In the genomic region with DNA sequence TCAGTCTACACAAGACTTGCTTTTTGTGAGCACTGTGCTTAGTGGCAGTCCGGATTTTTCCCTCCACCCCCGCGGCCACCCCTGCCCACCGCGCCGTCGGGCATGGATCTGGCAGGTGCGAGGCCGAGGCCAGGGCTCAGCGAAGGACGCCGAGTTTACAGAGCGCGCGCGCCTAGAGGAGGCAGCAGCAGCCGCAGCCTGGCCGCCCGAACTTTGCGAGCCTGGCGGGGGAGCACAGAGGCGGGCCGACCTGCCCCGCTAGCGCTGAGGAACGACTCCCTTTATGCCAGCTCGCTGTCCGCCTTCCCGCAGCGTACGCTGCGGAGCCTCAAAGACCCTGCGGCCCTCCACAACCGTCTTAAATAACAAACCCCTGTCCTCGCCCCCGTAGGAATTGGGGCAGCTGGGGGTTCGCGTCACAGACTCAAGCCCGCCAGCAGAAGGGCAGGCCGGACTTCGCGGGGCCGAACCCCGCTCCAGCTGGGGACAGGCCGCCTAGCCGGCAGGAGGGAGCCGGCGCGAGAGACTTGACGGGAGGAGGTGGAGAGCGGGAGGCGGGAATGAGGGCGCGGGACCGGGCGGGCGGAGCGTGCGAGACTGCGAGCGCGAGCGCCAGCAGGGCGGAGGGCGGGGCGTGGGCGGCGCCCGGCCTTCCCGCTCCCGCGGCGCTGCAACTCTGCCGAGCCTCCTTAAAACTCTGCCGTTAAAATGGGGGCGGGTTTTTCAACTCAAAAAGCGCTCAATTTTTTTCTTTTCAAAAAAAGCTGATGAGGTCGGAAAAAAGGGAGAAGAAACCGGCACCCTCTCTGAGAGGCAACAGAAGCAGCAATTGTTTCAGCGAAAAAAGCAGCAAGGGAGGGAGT, we compare ENCODE assay signal across 1 cellular context.
TF ChIP-seq lines count a peak whose summit lies in the region.

No MANE protein-coding gene starts in this region.

TF ChIP-seq in HepG2, 621 proteins besides CTCF, POLR2A, EP300 and RAD21 (continued from another document and continues in another):
- TF ChIP-seq, protein P1, sequence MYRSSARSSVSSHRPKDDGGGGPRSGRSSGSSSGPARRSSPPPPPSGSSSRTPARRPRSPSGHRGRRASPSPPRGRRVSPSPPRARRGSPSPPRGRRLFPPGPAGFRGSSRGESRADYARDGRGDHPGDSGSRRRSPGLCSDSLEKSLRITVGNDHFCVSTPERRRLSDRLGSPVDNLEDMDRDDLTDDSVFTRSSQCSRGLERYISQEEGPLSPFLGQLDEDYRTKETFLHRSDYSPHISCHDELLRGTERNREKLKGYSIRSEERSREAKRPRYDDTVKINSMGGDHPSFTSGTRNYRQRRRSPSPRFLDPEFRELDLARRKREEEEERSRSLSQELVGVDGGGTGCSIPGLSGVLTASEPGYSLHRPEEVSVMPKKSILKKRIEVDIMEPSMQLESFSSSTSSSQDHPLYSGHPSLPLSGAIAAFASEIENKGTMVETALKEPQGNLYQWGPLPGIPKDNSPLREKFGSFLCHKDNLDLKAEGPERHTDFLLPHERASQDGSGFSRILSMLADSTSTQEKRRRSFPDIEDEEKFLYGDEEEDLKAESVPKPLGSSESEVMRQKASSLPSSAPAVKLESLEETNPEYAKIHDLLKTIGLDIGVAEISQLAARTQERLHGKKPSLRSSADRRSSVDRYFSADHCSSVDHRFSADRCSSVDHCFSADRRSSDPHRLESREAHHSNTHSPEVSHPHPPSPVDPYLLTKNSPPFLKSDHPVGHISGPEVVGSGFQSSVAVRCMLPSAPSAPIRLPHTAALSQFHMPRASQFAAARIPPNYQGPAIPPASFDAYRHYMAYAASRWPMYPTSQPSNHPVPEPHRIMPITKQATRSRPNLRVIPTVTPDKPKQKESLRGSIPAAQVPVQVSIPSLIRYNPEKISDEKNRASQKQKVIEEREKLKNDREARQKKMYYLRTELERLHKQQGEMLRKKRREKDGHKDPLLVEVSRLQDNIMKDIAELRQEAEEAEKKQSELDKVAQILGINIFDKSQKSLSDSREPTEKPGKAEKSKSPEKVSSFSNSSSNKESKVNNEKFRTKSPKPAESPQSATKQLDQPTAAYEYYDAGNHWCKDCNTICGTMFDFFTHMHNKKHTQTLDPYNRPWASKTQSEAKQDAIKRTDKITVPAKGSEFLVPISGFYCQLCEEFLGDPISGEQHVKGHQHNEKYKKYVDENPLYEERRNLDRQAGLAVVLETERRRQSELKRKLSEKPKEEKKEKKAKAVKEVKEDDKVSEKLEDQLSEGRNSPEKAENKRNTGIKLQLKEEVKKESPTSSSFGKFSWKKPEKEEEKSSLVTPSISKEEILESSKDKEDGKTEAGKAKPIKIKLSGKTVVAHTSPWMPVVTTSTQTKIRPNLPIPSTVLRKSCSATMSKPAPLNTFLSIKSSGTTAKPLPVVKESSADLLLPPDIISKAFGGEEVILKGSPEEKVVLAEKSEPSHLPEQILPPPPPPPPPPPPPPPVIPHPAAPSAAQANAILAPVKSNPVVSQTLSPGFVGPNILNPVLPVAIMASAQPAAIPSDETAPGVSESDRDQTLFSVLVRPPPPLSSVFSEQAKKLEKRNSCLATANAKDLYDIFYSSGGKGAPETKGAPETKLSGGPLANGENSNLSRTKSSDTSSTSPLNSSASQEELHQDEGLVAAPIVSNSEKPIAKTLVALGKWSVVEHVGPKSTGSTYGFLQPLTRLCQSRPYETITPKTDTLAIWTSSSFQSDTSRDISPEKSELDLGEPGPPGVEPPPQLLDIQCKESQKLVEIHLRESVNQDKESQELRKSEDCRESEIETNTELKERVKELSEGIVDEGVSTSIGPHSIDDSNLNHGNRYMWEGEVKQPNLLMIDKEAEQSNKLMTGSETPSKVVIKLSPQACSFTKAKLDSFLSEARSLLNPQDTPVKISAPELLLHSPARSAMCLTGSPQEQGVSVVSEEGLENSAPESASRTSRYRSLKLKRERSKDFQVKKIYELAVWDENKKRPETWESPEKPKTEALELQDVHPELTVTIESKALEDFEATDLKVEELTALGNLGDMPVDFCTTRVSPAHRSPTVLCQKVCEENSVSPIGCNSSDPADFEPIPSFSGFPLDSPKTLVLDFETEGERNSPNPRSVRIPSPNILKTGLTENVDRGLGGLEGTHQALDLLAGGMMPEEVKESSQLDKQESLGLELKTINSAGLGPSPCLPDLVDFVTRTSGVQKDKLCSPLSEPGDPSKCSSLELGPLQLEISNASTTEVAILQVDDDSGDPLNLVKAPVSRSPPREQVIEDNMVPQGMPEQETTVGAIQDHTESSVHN (CRISPR knock-in tag; IDR thresholded peaks at IDR 0.05) = no peak
- TF ChIP-seq SMC3 (IDR thresholded peaks at IDR 0.05; ENCODE audit: low read length) (no peak), FOXK2 (IDR thresholded peaks at IDR 0.05) (no peak), FOXA1 (IDR thresholded peaks at IDR 0.05) (no peak), FOXA1 (CRISPR knock-in tag; IDR thresholded peaks at IDR 0.05) (peak; percentile 54), KAT7 (CRISPR knock-in tag; IDR thresholded peaks at IDR 0.05; ENCODE audit: borderline replicate concordance) (0 out of 2 replicates have a peak, but pooled peaks have one; percentile 39), ZNF710 (CRISPR knock-in tag; IDR thresholded peaks at IDR 0.05; ENCODE audit: borderline replicate concordance) (peak; percentile 35; the same call in 1 of the 2 replicates), NFATC3 (CRISPR knock-in tag; IDR thresholded peaks at IDR 0.05) (no peak), TAF15 (IDR thresholded peaks at IDR 0.05; ENCODE audit: low read depth, low read length, poor library complexity, severe bottlenecking) (no peak), MIER2 (CRISPR knock-in tag; IDR thresholded peaks at IDR 0.05) (no peak; the same call in none of the 2 replicates), CCAR2 (optimal IDR thresholded peaks at IDR 0.05; ENCODE audit: low read depth, low read length) (no peak), NCOA5 (CRISPR knock-in tag; IDR thresholded peaks at IDR 0.05) (no peak), ZFP41 (CRISPR knock-in tag; IDR thresholded peaks at IDR 0.05; ENCODE audit: borderline replicate concordance) (peak; percentile 83; the same call in 1 of the 2 replicates), ZNF230 (CRISPR knock-in tag; IDR thresholded peaks at IDR 0.05) (no peak), SETDB1 (CRISPR knock-in tag; IDR thresholded peaks at IDR 0.05; ENCODE audit: borderline replicate concordance) (no peak), ZMYM2 (CRISPR knock-in tag; IDR thresholded peaks at IDR 0.05) (peak; percentile 90; the same call in 1 of the 2 replicates), ZBED4 (CRISPR knock-in tag; IDR thresholded peaks at IDR 0.05; ENCODE audit: borderline replicate concordance) (no peak), ZNF781 (CRISPR knock-in tag; IDR thresholded peaks at IDR 0.05; ENCODE audit: borderline replicate concordance, not compliant biosample characterization) (peak; percentile 73), FIP1L1 (IDR thresholded peaks at IDR 0.05; ENCODE audit: borderline replicate concordance, insufficient read depth, low read depth, low read length) (no peak), ZNF782 (CRISPR knock-in tag; IDR thresholded peaks at IDR 0.05; ENCODE audit: borderline replicate concordance) (peak; percentile 81; the same call in 1 of the 2 replicates), KDM5B (CRISPR knock-in tag; IDR thresholded peaks at IDR 0.05; ENCODE audit: borderline replicate concordance) (peak; percentile 92; the same call in 1 of the 2 replicates), ZKSCAN5 (CRISPR knock-in tag; IDR thresholded peaks at IDR 0.05) (no peak), ZNF556 (CRISPR knock-in tag; IDR thresholded peaks at IDR 0.05; ENCODE audit: borderline replicate concordance) (peak; percentile 27; the same call in 1 of the 2 replicates), PHF20 (CRISPR knock-in tag; IDR thresholded peaks at IDR 0.05) (0 out of 2 replicates have a peak, but pooled peaks have one; percentile 31), ATF3 (CRISPR knock-in tag; IDR thresholded peaks at IDR 0.05) (peak; percentile 25; the same call in 1 of the 2 replicates), ESRRA (CRISPR knock-in tag; IDR thresholded peaks at IDR 0.05; ENCODE audit: low read depth) (no peak), ZNF3 (CRISPR knock-in tag; IDR thresholded peaks at IDR 0.05) (no peak), IRF2 (CRISPR knock-in tag; IDR thresholded peaks at IDR 0.05) (peak; percentile 49; the same call in 1 of the 2 replicates)
- TF ChIP-seq, protein P2, sequence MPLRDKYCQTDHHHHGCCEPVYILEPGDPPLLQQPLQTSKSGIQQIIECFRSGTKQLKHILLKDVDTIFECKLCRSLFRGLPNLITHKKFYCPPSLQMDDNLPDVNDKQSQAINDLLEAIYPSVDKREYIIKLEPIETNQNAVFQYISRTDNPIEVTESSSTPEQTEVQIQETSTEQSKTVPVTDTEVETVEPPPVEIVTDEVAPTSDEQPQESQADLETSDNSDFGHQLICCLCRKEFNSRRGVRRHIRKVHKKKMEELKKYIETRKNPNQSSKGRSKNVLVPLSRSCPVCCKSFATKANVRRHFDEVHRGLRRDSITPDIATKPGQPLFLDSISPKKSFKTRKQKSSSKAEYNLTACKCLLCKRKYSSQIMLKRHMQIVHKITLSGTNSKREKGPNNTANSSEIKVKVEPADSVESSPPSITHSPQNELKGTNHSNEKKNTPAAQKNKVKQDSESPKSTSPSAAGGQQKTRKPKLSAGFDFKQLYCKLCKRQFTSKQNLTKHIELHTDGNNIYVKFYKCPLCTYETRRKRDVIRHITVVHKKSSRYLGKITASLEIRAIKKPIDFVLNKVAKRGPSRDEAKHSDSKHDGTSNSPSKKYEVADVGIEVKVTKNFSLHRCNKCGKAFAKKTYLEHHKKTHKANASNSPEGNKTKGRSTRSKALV (CRISPR knock-in tag; IDR thresholded peaks at IDR 0.05) = peak; percentile 22
- TF ChIP-seq, protein P3, sequence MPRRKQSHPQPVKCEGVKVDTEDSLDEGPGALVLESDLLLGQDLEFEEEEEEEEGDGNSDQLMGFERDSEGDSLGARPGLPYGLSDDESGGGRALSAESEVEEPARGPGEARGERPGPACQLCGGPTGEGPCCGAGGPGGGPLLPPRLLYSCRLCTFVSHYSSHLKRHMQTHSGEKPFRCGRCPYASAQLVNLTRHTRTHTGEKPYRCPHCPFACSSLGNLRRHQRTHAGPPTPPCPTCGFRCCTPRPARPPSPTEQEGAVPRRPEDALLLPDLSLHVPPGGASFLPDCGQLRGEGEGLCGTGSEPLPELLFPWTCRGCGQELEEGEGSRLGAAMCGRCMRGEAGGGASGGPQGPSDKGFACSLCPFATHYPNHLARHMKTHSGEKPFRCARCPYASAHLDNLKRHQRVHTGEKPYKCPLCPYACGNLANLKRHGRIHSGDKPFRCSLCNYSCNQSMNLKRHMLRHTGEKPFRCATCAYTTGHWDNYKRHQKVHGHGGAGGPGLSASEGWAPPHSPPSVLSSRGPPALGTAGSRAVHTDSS (CRISPR knock-in tag; conservative IDR thresholded peaks at IDR 0.05) = no peak
- TF ChIP-seq, protein P4, sequence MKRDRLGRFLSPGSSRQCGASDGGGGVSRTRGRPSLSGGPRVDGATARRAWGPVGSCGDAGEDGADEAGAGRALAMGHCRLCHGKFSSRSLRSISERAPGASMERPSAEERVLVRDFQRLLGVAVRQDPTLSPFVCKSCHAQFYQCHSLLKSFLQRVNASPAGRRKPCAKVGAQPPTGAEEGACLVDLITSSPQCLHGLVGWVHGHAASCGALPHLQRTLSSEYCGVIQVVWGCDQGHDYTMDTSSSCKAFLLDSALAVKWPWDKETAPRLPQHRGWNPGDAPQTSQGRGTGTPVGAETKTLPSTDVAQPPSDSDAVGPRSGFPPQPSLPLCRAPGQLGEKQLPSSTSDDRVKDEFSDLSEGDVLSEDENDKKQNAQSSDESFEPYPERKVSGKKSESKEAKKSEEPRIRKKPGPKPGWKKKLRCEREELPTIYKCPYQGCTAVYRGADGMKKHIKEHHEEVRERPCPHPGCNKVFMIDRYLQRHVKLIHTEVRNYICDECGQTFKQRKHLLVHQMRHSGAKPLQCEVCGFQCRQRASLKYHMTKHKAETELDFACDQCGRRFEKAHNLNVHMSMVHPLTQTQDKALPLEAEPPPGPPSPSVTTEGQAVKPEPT (CRISPR knock-in tag; IDR thresholded peaks at IDR 0.05; ENCODE audit: low read depth) = peak; percentile 100
- TF ChIP-seq, protein P5, sequence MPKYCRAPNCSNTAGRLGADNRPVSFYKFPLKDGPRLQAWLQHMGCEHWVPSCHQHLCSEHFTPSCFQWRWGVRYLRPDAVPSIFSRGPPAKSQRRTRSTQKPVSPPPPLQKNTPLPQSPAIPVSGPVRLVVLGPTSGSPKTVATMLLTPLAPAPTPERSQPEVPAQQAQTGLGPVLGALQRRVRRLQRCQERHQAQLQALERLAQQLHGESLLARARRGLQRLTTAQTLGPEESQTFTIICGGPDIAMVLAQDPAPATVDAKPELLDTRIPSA (CRISPR knock-in tag; IDR thresholded peaks at IDR 0.05; ENCODE audit: borderline replicate concordance) = 0 out of 2 replicates have a peak, but pooled peaks have one; percentile 48
